ENCODE assay signal across 9 cellular contexts in genomic region chr11:2314525-2315394, GRCh38. TPM values are rescaled to one million over a fixed set of nuclear protein-coding genes. Genes with fewer than 3 reads are reported as not detected.
DNase-seq lines count a peak whose midpoint lies in the region; ATAC-seq and TF ChIP-seq lines count a peak whose summit lies in the region.
"Had no signal": no experiment of that assay in that cellular context is flagged by ENCODE, and none has a peak within 500 bp of the region (broad histone marks: within the 10 kb centered on the region; RNA-seq: fewer than 3 reads in every experiment).

No MANE protein-coding gene starts in this region.

- no peaks in the 10 kb centered on the region for H3K36me3 Mint-ChIP-seq in activated T-helper 17 cell treated with anti-CD3 and anti-CD28 coated beads, Interleukin-2, amount 50 U/mL, for 72 hours (ENCODE audit: low read depth)
- H3K36me3 Mint-ChIP-seq in activated CD4-positive, alpha-beta memory T cell treated with anti-CD3 and anti-CD28 coated beads for 36 hours, result no peaks in the 10 kb centered on the region

- H3K4me1 Mint-ChIP-seq in activated T-helper 17 cell treated with anti-CD3 and anti-CD28 coated beads, Interleukin-2, amount 50 U/mL, for 72 hours, result no peaks in the 10 kb centered on the region
- H3K4me1 Mint-ChIP-seq in activated CD4-positive, alpha-beta memory T cell treated with anti-CD3 and anti-CD28 coated beads for 36 hours (ENCODE audit: low read depth), result no peaks in the 10 kb centered on the region

- H3F3A ChIP-seq in smooth muscle cell (ENCODE audit: low read depth), result no peaks in the 10 kb centered on the region

- no peak overlapping the region for H3K27ac Mint-ChIP-seq in activated T-helper 17 cell treated with anti-CD3 and anti-CD28 coated beads, Interleukin-2, amount 50 U/mL, for 72 hours
- no peak overlapping the region for H3K27ac Mint-ChIP-seq in activated CD4-positive, alpha-beta memory T cell treated with anti-CD3 and anti-CD28 coated beads for 36 hours

- H3K27me3 ChIP-seq in hepatocyte (no peaks in the 10 kb centered on the region), smooth muscle cell (ENCODE audit: low read depth) (no peaks in the 10 kb centered on the region)

- H3K4me2 ChIP-seq in hepatocyte (peak overlapping the region; percentile 19), smooth muscle cell (no peak overlapping the region)

- no peaks in the 10 kb centered on the region for H3K9me3 Mint-ChIP-seq in activated T-helper 17 cell treated with anti-CD3 and anti-CD28 coated beads, Interleukin-2, amount 50 U/mL, for 72 hours
- H3K9me3 Mint-ChIP-seq in activated CD4-positive, alpha-beta memory T cell treated with anti-CD3 and anti-CD28 coated beads for 36 hours, result no peaks in the 10 kb centered on the region

- TF ChIP-seq CTCF in hepatocyte (IDR thresholded peaks at IDR 0.05; ENCODE audit: poor library complexity) (no peak), smooth muscle cell (IDR thresholded peaks at IDR 0.05; ENCODE audit: borderline replicate concordance, insufficient read depth, poor library complexity, severe bottlenecking) (no peak)

- no peaks in the 10 kb centered on the region for H3K9me2 ChIP-seq in hepatocyte (replicated peaks; ENCODE audit: insufficient read depth)

- CTCF ChIA-PET in activated CD4-positive, alpha-beta memory T cell treated with anti-CD3 and anti-CD28 coated beads for 36 hours (lab: Charles Lee), result interaction anchor here (0.9 kb wide), 1 partner anchor 106 kb away, joined by 3 read pairs; no protein-coding TSS in a partner anchor

- no peak overlapping the region for H2AFZ ChIP-seq in hepatocyte
- H2AFZ ChIP-seq in smooth muscle cell (ENCODE audit: low read depth), result no peak overlapping the region

- 74% methylated on average over 13 of the region's 16 CpGs for WGBS in hepatocyte (ENCODE audit: low lambda C conversion rate, missing lambda C conversion rate)
- 66% methylated on average over 14 of the region's 16 CpGs for WGBS in smooth muscle cell (ENCODE audit: low lambda C conversion rate)

- H3K27me3 Mint-ChIP-seq in activated T-helper 17 cell treated with anti-CD3 and anti-CD28 coated beads, Interleukin-2, amount 50 U/mL, for 72 hours, result no peaks in the 10 kb centered on the region
- H3K27me3 Mint-ChIP-seq in activated CD4-positive, alpha-beta memory T cell treated with anti-CD3 and anti-CD28 coated beads for 36 hours, result no peaks in the 10 kb centered on the region

- H3K36me3 ChIP-seq in hepatocyte (replicated peaks; ENCODE audit: insufficient read depth, low read depth), result no peaks in the 10 kb centered on the region
- H3K36me3 ChIP-seq in smooth muscle cell (ENCODE audit: low read depth), result no peaks in the 10 kb centered on the region

- H3K79me2 ChIP-seq in hepatocyte (no peaks in the 10 kb centered on the region), smooth muscle cell (ENCODE audit: low read depth) (no peaks in the 10 kb centered on the region)

- H4K20me1 ChIP-seq in hepatocyte (ENCODE audit: insufficient read depth, poor library complexity, severe bottlenecking), result no peaks in the 10 kb centered on the region
- no peaks in the 10 kb centered on the region for H4K20me1 ChIP-seq in smooth muscle cell (ENCODE audit: low read depth)

- ATAC-seq in HG03432 (IDR thresholded peaks at IDR 0.05; ENCODE audit: unreplicated experiment) (no peak), HG02571 (IDR thresholded peaks at IDR 0.05; ENCODE audit: unreplicated experiment) (no peak)
- ATAC-seq in activated T-helper 17 cell treated with anti-CD3 and anti-CD28 coated beads, Interleukin-2, amount 50 U/mL, for 72 hours (replicated peaks), result no peak

- H3K9ac ChIP-seq in smooth muscle cell (ENCODE audit: low read depth), result no peak overlapping the region

- H3K9me3 ChIP-seq in hepatocyte (ENCODE audit: low read depth) (no peaks in the 10 kb centered on the region), smooth muscle cell (replicated peaks; ENCODE audit: low read depth) (no peaks in the 10 kb centered on the region)

- peak overlapping the region; percentile 84 for H3K27ac ChIP-seq in hepatocyte
- no peak overlapping the region for H3K27ac ChIP-seq in smooth muscle cell (ENCODE audit: low read depth)

- H3K4me3 ChIP-seq in hepatocyte, result no peak overlapping the region
- no peak overlapping the region for H3K4me3 ChIP-seq in smooth muscle cell

- intact Hi-C loops in activated CD4-positive, alpha-beta memory T cell treated with anti-CD3 and anti-CD28 coated beads for 36 hours (cut with micrococcal nuclease), result no loop called here

- H3K4me1 ChIP-seq in hepatocyte (ENCODE audit: insufficient read depth) (peaks cover 13% of the 10 kb centered on the region), smooth muscle cell (ENCODE audit: low read depth) (no peaks in the 10 kb centered on the region)

- peak; percentile 12 for DNase-seq in HCEC 1CT
- DNase-seq in amniotic epithelial cell (ENCODE audit: low read depth), result peak; percentile 86
- DNase-seq in hepatocyte (ENCODE audit: low spot score), result peak; percentile 87
- peak; percentile 48 for DNase-seq in smooth muscle cell (lab: John Stamatoyannopoulos, UW; ENCODE audit: unreplicated experiment)
- no peak for DNase-seq in activated CD4-positive, alpha-beta memory T cell treated with anti-CD3 and anti-CD28 coated beads for 36 hours
- DNase-seq: cerebellar nuclear complex had no signal

- no peak overlapping the region for H3K4me3 Mint-ChIP-seq in activated T-helper 17 cell treated with anti-CD3 and anti-CD28 coated beads, Interleukin-2, amount 50 U/mL, for 72 hours
- H3K4me3 Mint-ChIP-seq in activated CD4-positive, alpha-beta memory T cell treated with anti-CD3 and anti-CD28 coated beads for 36 hours, result no peak overlapping the region

- POLR2A ChIA-PET in activated CD4-positive, alpha-beta memory T cell treated with anti-CD3 and anti-CD28 coated beads for 36 hours (lab: Charles Lee), result no interaction called here

RNA-seq across cellular contexts. Expression of gene TSPAN32, which starts 12.9 kb away (rescaled TPM):
- total RNA-seq in hepatocyte, result 1.5 and 5.0 TPM in 2 replicates
- polyA plus RNA-seq in hepatocyte, result 4.8 and 7.0 TPM in 2 replicates
- total RNA-seq in smooth muscle cell, result not detected in 2 replicates
- polyA plus RNA-seq in smooth muscle cell, result 0.91 TPM in 1 of 2 replicates, not detected in the other
- total RNA-seq in activated T-helper 17 cell treated with anti-CD3 and anti-CD28 coated beads, Interleukin-2, amount 50 U/mL, for 72 hours, result 10 to 100 TPM in 1 of 2 donors, 1 to 10 TPM in 1; 8.1 to 14.8 TPM
- 1 to 10 TPM; 5.5 to 6.5 TPM for total RNA-seq in activated CD4-positive, alpha-beta memory T cell treated with anti-CD3 and anti-CD28 coated beads for 36 hours

RNA-seq across cellular contexts. Expression of gene C11orf21, which starts 13.0 kb away (rescaled TPM):
- total RNA-seq in hepatocyte (0.17 TPM in 1 of 2 replicates, not detected in the other), smooth muscle cell (not detected in 2 replicates)
- polyA plus RNA-seq in hepatocyte (0.43 and 0.68 TPM in 2 replicates), smooth muscle cell (not detected in 2 replicates)
- 10 to 100 TPM in 1 of 2 donors, 1 to 10 TPM in 1; 8.4 to 24.6 TPM for total RNA-seq in activated T-helper 17 cell treated with anti-CD3 and anti-CD28 coated beads, Interleukin-2, amount 50 U/mL, for 72 hours
- total RNA-seq in activated CD4-positive, alpha-beta memory T cell treated with anti-CD3 and anti-CD28 coated beads for 36 hours, result 1 to 10 TPM; 8.2 to 8.8 TPM

RNA-seq across cellular contexts. Expression of gene ASCL2, which starts 44.4 kb away (rescaled TPM):
- 3.3 and 5.6 TPM in 2 replicates for total RNA-seq in hepatocyte
- 5.8 and 7.9 TPM in 2 replicates for polyA plus RNA-seq in hepatocyte
- total RNA-seq in smooth muscle cell, result 3.0 TPM in 1 of 2 replicates, not detected in the other
- 0.33 TPM in 1 of 2 replicates, not detected in the other for polyA plus RNA-seq in smooth muscle cell
- 1 to 10 TPM; 1.2 to 5.1 TPM for total RNA-seq in activated T-helper 17 cell treated with anti-CD3 and anti-CD28 coated beads, Interleukin-2, amount 50 U/mL, for 72 hours
- 1 to 10 TPM; 1.5 to 2.0 TPM for total RNA-seq in activated CD4-positive, alpha-beta memory T cell treated with anti-CD3 and anti-CD28 coated beads for 36 hours
